Comparison of ENCODE assay signal across 8 cellular contexts in genomic region chr4:56434599-56435000, GRCh38. TPM values are rescaled to one million over a fixed set of nuclear protein-coding genes. Genes with fewer than 3 reads are reported as not detected.
DNase-seq lines count a peak whose midpoint lies in the region; ATAC-seq and TF ChIP-seq lines count a peak whose summit lies in the region.

No MANE protein-coding gene starts in this region.

- TF ChIP-seq CTCF in MCF 10A (IDR thresholded peaks at IDR 0.05; ENCODE audit: unreplicated experiment): no peak
- TF ChIP-seq CTCF in lung (IDR thresholded peaks at IDR 0.05; ENCODE audit: control extremely low read depth, extremely low read depth): no peak
- TF ChIP-seq CTCF in vagina (IDR thresholded peaks at IDR 0.05): no peak

- no peaks in the 10 kb centered on the region for H3K36me3 ChIP-seq in lung (ENCODE audit: control insufficient read depth in 2 of 2, insufficient read depth in 2 of 2, low read length in 2 of 2)
- H3K36me3 ChIP-seq in vagina: no peaks in the 10 kb centered on the region

- intact Hi-C loops in activated naive CD4-positive, alpha-beta T cell treated with anti-CD3 and anti-CD28 coated beads for 36 hours (cut with micrococcal nuclease): loop anchor here (1.0 kb wide), 1 partner anchor 110 kb away; no protein-coding TSS in a partner anchor
- intact Hi-C loops in MCF 10A (cut with micrococcal nuclease) (loop anchor here (2.0 kb wide), 2 partner anchors 24 to 48 kb away; partner anchors contain the start of gene AASDH), vagina (cut with DNase I) (loop anchor here (10.0 kb wide), 1 partner anchor 50 kb away; the partner anchor contains the start of gene AASDH)

- no peak for TF ChIP-seq POLR2A in vagina (IDR thresholded peaks at IDR 0.05)

- peak overlapping the region; percentile 98 for H3K4me3 Mint-ChIP-seq in activated naive CD4-positive, alpha-beta T cell treated with anti-CD3 and anti-CD28 coated beads for 36 hours
- peak overlapping the region; percentile 95 for H3K4me3 Mint-ChIP-seq in MCF 10A (ENCODE audit: unreplicated experiment)

- no peaks in the 10 kb centered on the region for H3K27me3 Mint-ChIP-seq in activated naive CD4-positive, alpha-beta T cell treated with anti-CD3 and anti-CD28 coated beads for 36 hours (ENCODE audit: low read depth)
- no peaks in the 10 kb centered on the region for H3K27me3 Mint-ChIP-seq in MCF 10A (ENCODE audit: insufficient read depth, unreplicated experiment)

- no peaks in the 10 kb centered on the region for H3K9me3 Mint-ChIP-seq in activated naive CD4-positive, alpha-beta T cell treated with anti-CD3 and anti-CD28 coated beads for 36 hours
- no peaks in the 10 kb centered on the region for H3K9me3 Mint-ChIP-seq in MCF 10A (ENCODE audit: unreplicated experiment)

- TSS peak; percentile 51 for BruUV-seq in MCF 10A (replicated peaks; lab: Mats Ljungman, UMichigan)

- peak overlapping the region; percentile 96 for H3K27ac Mint-ChIP-seq in activated naive CD4-positive, alpha-beta T cell treated with anti-CD3 and anti-CD28 coated beads for 36 hours
- peak overlapping the region; percentile 91 for H3K27ac Mint-ChIP-seq in MCF 10A (ENCODE audit: low read depth, unreplicated experiment)

- peak; percentile 52 for DNase-seq in activated naive CD4-positive, alpha-beta T cell treated with anti-CD3 and anti-CD28 coated beads for 36 hours
- DNase-seq in activated naive CD4-positive, alpha-beta T cell treated with anti-CD3 and anti-CD28 coated beads, Interleukin-2, amount 50 U/mL, for 16 hours: no peak
- peak; percentile 11 to 51 for DNase-seq in NCI-H446 (lab: John Stamatoyannopoulos, UW)
- no peak for DNase-seq in MCF 10A (ENCODE audit: unreplicated experiment)
- DNase-seq in lung (ENCODE audit: low spot score): no peak
- no peak for DNase-seq in vagina (ENCODE audit: extremely low spot score in 2 of 2)

- ATAC-seq in lung (ENCODE audit: insufficient read depth, low FRiP score) (no peak), GM19452 (IDR thresholded peaks at IDR 0.05; ENCODE audit: unreplicated experiment) (no peak), GM18870 (IDR thresholded peaks at IDR 0.05; ENCODE audit: unreplicated experiment) (no peak)

- H3K4me3 ChIP-seq in lung (peak overlapping the region; percentile 83), vagina (peak overlapping the region; percentile 83 to 91)

- CTCF ChIA-PET in activated naive CD4-positive, alpha-beta T cell treated with anti-CD3 and anti-CD28 coated beads for 36 hours (lab: Charles Lee): interaction anchor here (0.6 to 2.6 kb wide), 5 partner anchors 9 to 477 kb away, joined by 3 to 12 read pairs (median 6); partner anchors contain the start of gene AASDH
- CTCF ChIA-PET in MCF 10A (lab: Yijun Ruan, JAX): interaction anchor here (0.6 to 3.6 kb wide), 7 partner anchors 10 to 402 kb away, joined by 3 to 35 read pairs (median 5); no protein-coding TSS in a partner anchor

- H3K27me3 ChIP-seq in lung (ENCODE audit: control insufficient read depth, insufficient read depth) (no peaks in the 10 kb centered on the region), vagina (no peaks in the 10 kb centered on the region)

- H3K4me1 ChIP-seq in lung (ENCODE audit: control insufficient read depth in 2 of 2, insufficient read depth in 2 of 2, low read length in 2 of 2) (peaks cover 0 to 2% of the 10 kb centered on the region in 2 donors), vagina (peaks cover 28% of the 10 kb centered on the region)

- H3K36me3 Mint-ChIP-seq in activated naive CD4-positive, alpha-beta T cell treated with anti-CD3 and anti-CD28 coated beads for 36 hours (ENCODE audit: low read depth): peaks cover 26% of the 10 kb centered on the region
- H3K36me3 Mint-ChIP-seq in MCF 10A (ENCODE audit: insufficient read depth, unreplicated experiment): peaks cover 11% of the 10 kb centered on the region

- POLR2A ChIA-PET in MCF 10A (lab: Yijun Ruan, JAX): interaction anchor here (0.5 to 8.1 kb wide), 23 partner anchors 9 to 1036 kb away, joined by 3 to 131 read pairs (median 6); partner anchors contain the start of genes AASDH, CEP135, NOA1 and POLR2B

- H3K27ac ChIP-seq in lung (ENCODE audit: low read depth in 1 of 2, low read length in 1 of 2) (no peak overlapping the region), vagina (peak overlapping the region; percentile 96)

- 2 to 3% methylated on average over 9 of the region's 9 CpGs for WGBS in lung, 2 donors

- peaks cover 44% of the 10 kb centered on the region for H3K4me1 Mint-ChIP-seq in activated naive CD4-positive, alpha-beta T cell treated with anti-CD3 and anti-CD28 coated beads for 36 hours (ENCODE audit: low read depth)
- peaks cover 18% of the 10 kb centered on the region for H3K4me1 Mint-ChIP-seq in MCF 10A (ENCODE audit: insufficient read depth, unreplicated experiment)

- H3K9me3 ChIP-seq in lung (ENCODE audit: control insufficient read depth in 2 of 2, insufficient read depth in 1 of 2, low read length in 1 of 2) (no peaks in the 10 kb centered on the region), vagina (no peaks in the 10 kb centered on the region)

RNA-seq across cellular contexts. Expression of gene PPAT, which starts 0.8 kb away (rescaled TPM):
- total RNA-seq in activated naive CD4-positive, alpha-beta T cell treated with anti-CD3 and anti-CD28 coated beads for 36 hours: 10 to 100 TPM; 35.2 to 40.6 TPM
- total RNA-seq in MCF 10A (2022): 35.0 and 47.0 TPM in 2 replicates
- 10 to 100 TPM in 1 of 2 donors, 1 to 10 TPM in 1; 7.4 to 10.7 TPM for total RNA-seq in lung
- polyA plus RNA-seq in lung: 1 to 10 TPM; 2.0 to 4.7 TPM
- total RNA-seq in vagina: 3.7 TPM

RNA-seq across cellular contexts. Expression of gene PAICS, which starts 1.5 kb away (rescaled TPM):
- 100 to 1,000 TPM; 361 to 370 TPM for total RNA-seq in activated naive CD4-positive, alpha-beta T cell treated with anti-CD3 and anti-CD28 coated beads for 36 hours
- total RNA-seq in MCF 10A (2022) (160 and 189 TPM in 2 replicates), lung (10 to 100 TPM; 28.0 to 47.0 TPM), vagina (30.4 TPM)
- 10 to 100 TPM; 35.4 to 44.6 TPM for polyA plus RNA-seq in lung

RNA-seq across cellular contexts. Expression of gene SRP72, which starts 32.8 kb away (rescaled TPM):
- 100 to 1,000 TPM; 200 to 212 TPM for total RNA-seq in activated naive CD4-positive, alpha-beta T cell treated with anti-CD3 and anti-CD28 coated beads for 36 hours
- total RNA-seq in MCF 10A (2022) (348 and 419 TPM in 2 replicates), lung (10 to 100 TPM; 93.2 to 98.0 TPM), vagina (57.5 TPM)
- polyA plus RNA-seq in lung: 10 to 100 TPM; 31.1 to 49.0 TPM

RNA-seq across cellular contexts. Expression of gene AASDH, which starts 47.3 kb away (rescaled TPM):
- total RNA-seq in activated naive CD4-positive, alpha-beta T cell treated with anti-CD3 and anti-CD28 coated beads for 36 hours: 10 to 100 TPM; 13.5 to 17.0 TPM
- total RNA-seq in MCF 10A (2022): 10.8 and 12.9 TPM in 2 replicates
- 10 to 100 TPM in 1 of 2 donors, 1 to 10 TPM in 1; 9.0 to 23.4 TPM for total RNA-seq in lung
- 1 to 10 TPM; 2.4 to 5.3 TPM for polyA plus RNA-seq in lung
- total RNA-seq in vagina: 6.6 TPM

Comparison
In these comparisons a context has a peak if more than half of its experiments do, and no peak if none do; other contexts are left out.
1. DNase-seq: peak in activated naive CD4-positive, alpha-beta T cell treated with anti-CD3 and anti-CD28 coated beads for 36 hours (single experiment) and NCI-H446 (2 of 2); none in activated naive CD4-positive, alpha-beta T cell treated with anti-CD3 and anti-CD28 coated beads, Interleukin-2, amount 50 U/mL, for 16 hours (single experiment), MCF 10A (single experiment), lung (single experiment) and vagina (0 of 2).